In genomic region chr4:36224969-36225903, GRCh38 we compare ENCODE assay signal across 16 cellular contexts. TPM values are rescaled to one million over a fixed set of nuclear protein-coding genes. Genes with fewer than 3 reads are reported as not detected.
A peak's percentile ranks its signal among the peaks of the same experiment; 100 is the strongest.
DNase-seq lines count a peak whose midpoint lies in the region; ATAC-seq and TF ChIP-seq lines count a peak whose summit lies in the region.
"Had no signal": no experiment of that assay in that cellular context is flagged by ENCODE, and none has a peak within 500 bp of the region (broad histone marks: within the 10 kb centered on the region; RNA-seq: fewer than 3 reads in every experiment).

No MANE protein-coding gene starts in this region.

- no peaks in the 10 kb centered on the region for H3K9me3 Mint-ChIP-seq in activated T-helper 17 cell treated with anti-CD3 and anti-CD28 coated beads, Interleukin-2, amount 50 U/mL, for 72 hours
- H3K9me3 Mint-ChIP-seq: activated naive CD4-positive, alpha-beta T cell treated with anti-CD3 and anti-CD28 coated beads for 36 hours; WTC11 had no signal

- H3K27ac ChIP-seq in BLaER1 treated with 17β-estradiol and CSF1 and Interleukin-3, amounts not matched to agents 10 nM and 100 nM, result peak overlapping the region in 1 of 11 experiments; percentile 4; a peak in 1 of 22 replicates
- no peak overlapping the region for H3K27ac ChIP-seq in esophagus squamous epithelium
- H3K27ac ChIP-seq: C4-2B had no signal

- H3K27me3 ChIP-seq in BLaER1 treated with 17β-estradiol and CSF1 and Interleukin-3, amounts not matched to agents 10 nM and 100 nM, result no peaks in the 10 kb centered on the region
- H3K27me3 ChIP-seq in esophagus squamous epithelium, result no peaks in the 10 kb centered on the region

- H4K20me1 ChIP-seq in BLaER1 treated with 17β-estradiol and CSF1 and Interleukin-3, amounts not matched to agents 10 nM and 100 nM, result peaks cover 80 to 100% (median 99%) of the 10 kb centered on the region in 11 experiments

- no peak for TF ChIP-seq POLR2A in esophagus squamous epithelium (IDR thresholded peaks at IDR 0.05)

- ATAC-seq in GM19467 (IDR thresholded peaks at IDR 0.05; ENCODE audit: unreplicated experiment) (peak; percentile 52), HG03095 (IDR thresholded peaks at IDR 0.05; ENCODE audit: unreplicated experiment) (no peak), GM21381 (IDR thresholded peaks at IDR 0.05; ENCODE audit: unreplicated experiment) (no peak)
- ATAC-seq in activated T-helper 17 cell treated with anti-CD3 and anti-CD28 coated beads, Interleukin-2, amount 50 U/mL, for 72 hours (replicated peaks), result no peak
- ATAC-seq: WTC11 had no signal

- H3K4me2 ChIP-seq in BLaER1 treated with 17β-estradiol and CSF1 and Interleukin-3, amounts not matched to agents 10 nM and 100 nM, result peak overlapping the region; percentile 41 to 97 (median 66)

- H3K36me3 ChIP-seq in BLaER1 treated with 17β-estradiol and CSF1 and Interleukin-3, amounts not matched to agents 10 nM and 100 nM, result peaks cover 30 to 92% (median 68%) of the 10 kb centered on the region in 11 experiments; a peak in 20 of 22 replicates
- H3K36me3 ChIP-seq in esophagus squamous epithelium, result peaks cover 0 to 13% (median 0%) of the 10 kb centered on the region in 3 donors

- in situ Hi-C loops in GM13976 (cut with MboI; ENCODE audit: low sequenced_read_pairs, unreplicated experiment), result no loop called here

- intact Hi-C loops in esophagus squamous epithelium (cut with DNase I), result no loop called here

- WGBS in esophagus squamous epithelium, 2 donors, result 43 to 45% methylated on average over 2 of the region's 2 CpGs

- peaks cover 49% of the 10 kb centered on the region for H3K36me3 Mint-ChIP-seq in activated T-helper 17 cell treated with anti-CD3 and anti-CD28 coated beads, Interleukin-2, amount 50 U/mL, for 72 hours (ENCODE audit: low read depth)
- H3K36me3 Mint-ChIP-seq: WTC11 had no signal

- no peak for TF ChIP-seq CTCF in esophagus squamous epithelium (IDR thresholded peaks at IDR 0.05)
- TF ChIP-seq CTCF in GM13976 (IDR thresholded peaks at IDR 0.05; ENCODE audit: borderline replicate concordance, control extremely low read depth, extremely low read depth, insufficient read depth, missing control alignments), result no peak

- peak overlapping the region in 3 of 11 experiments; percentile 0 to 31 (median 3); a peak in 2 of 22 replicates for H3K9ac ChIP-seq in BLaER1 treated with 17β-estradiol and CSF1 and Interleukin-3, amounts not matched to agents 10 nM and 100 nM

- peaks cover 34% of the 10 kb centered on the region for H3K4me1 Mint-ChIP-seq in activated T-helper 17 cell treated with anti-CD3 and anti-CD28 coated beads, Interleukin-2, amount 50 U/mL, for 72 hours

- H3K4me3 Mint-ChIP-seq in activated T-helper 17 cell treated with anti-CD3 and anti-CD28 coated beads, Interleukin-2, amount 50 U/mL, for 72 hours, result peak overlapping the region; percentile 62
- H3K4me3 Mint-ChIP-seq: activated naive CD4-positive, alpha-beta T cell treated with anti-CD3 and anti-CD28 coated beads for 36 hours; WTC11 had no signal

- no peaks in the 10 kb centered on the region for H3K27me3 Mint-ChIP-seq in activated T-helper 17 cell treated with anti-CD3 and anti-CD28 coated beads, Interleukin-2, amount 50 U/mL, for 72 hours

- H3K4me3 ChIP-seq in BLaER1 treated with 17β-estradiol and CSF1 and Interleukin-3, amounts not matched to agents 10 nM and 100 nM, result peak overlapping the region in 1 of 10 experiments; percentile 18; a peak in 2 of 20 replicates
- H3K4me3 ChIP-seq in esophagus squamous epithelium, result no peak overlapping the region
- H3K4me3 ChIP-seq: lung had no signal

- peaks cover 32 to 98% (median 42%) of the 10 kb centered on the region in 10 experiments for H3K4me1 ChIP-seq in BLaER1 treated with 17β-estradiol and CSF1 and Interleukin-3, amounts not matched to agents 10 nM and 100 nM
- peaks cover 0 to 16% (median 3%) of the 10 kb centered on the region in 3 donors for H3K4me1 ChIP-seq in esophagus squamous epithelium

- peak; percentile 65 for DNase-seq in midbrain (lab: John Stamatoyannopoulos, UW)
- DNase-seq in esophagus squamous epithelium (lab: John Stamatoyannopoulos, UW), result no peak
- no peak for DNase-seq in GM13976 (ENCODE audit: low spot score)
- DNase-seq: activated naive CD4-positive, alpha-beta T cell treated with anti-CD3 and anti-CD28 coated beads for 36 hours; dermis blood vessel endothelial cell; KG1; RPMI8226 had no signal

- H3K27ac Mint-ChIP-seq in activated T-helper 17 cell treated with anti-CD3 and anti-CD28 coated beads, Interleukin-2, amount 50 U/mL, for 72 hours, result peak overlapping the region; percentile 53
- H3K27ac Mint-ChIP-seq: activated naive CD4-positive, alpha-beta T cell treated with anti-CD3 and anti-CD28 coated beads for 36 hours; WTC11 had no signal

- H3K9me3 ChIP-seq in BLaER1 treated with 17β-estradiol and CSF1 and Interleukin-3, amounts not matched to agents 10 nM and 100 nM (replicated peaks in 1 of 11), result no peaks in the 10 kb centered on the region; a peak in 3 of 22 replicates
- no peaks in the 10 kb centered on the region for H3K9me3 ChIP-seq in esophagus squamous epithelium

RNA-seq across cellular contexts. Expression of gene ARAP2, which starts 19.1 kb away (rescaled TPM):
- 10 to 100 TPM; 44.8 to 51.7 TPM for total RNA-seq in activated T-helper 17 cell treated with anti-CD3 and anti-CD28 coated beads, Interleukin-2, amount 50 U/mL, for 72 hours
- total RNA-seq in esophagus squamous epithelium, result 10 to 100 TPM; 28.5 to 65.8 (median 46.9) TPM

RNA-seq across cellular contexts. Expression of gene DTHD1, which starts 56.2 kb away (rescaled TPM):
- total RNA-seq in activated T-helper 17 cell treated with anti-CD3 and anti-CD28 coated beads, Interleukin-2, amount 50 U/mL, for 72 hours, result under 1 TPM; 0.74 to 0.99 TPM
- 1 to 10 TPM in 1 of 4 donors, under 1 TPM in 3; 0.19 to 1.0 (median 0.30) TPM for total RNA-seq in esophagus squamous epithelium
- total RNA-seq: dermis blood vessel endothelial cell, glomerular endothelial cell, WTC11 had no signal
